In the genomic region with DNA sequence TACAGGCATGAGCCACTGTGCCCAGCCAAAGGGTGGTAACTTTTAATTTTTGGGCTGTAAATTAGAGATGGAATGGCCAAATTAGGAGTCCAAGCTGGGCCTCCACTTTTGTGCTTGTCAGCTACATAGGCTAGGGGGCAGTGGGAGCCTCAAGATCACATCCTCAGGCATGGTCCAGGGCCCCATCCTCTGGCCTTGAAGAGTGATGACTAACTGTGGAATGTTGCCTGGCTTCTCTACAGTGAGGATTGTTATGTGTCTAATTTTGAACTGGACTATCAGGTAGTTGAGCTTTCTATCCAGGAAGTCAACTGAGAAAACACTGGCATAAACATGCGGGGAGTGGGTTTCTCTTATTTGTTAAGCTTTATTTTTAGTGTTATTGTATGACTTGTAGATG, we compare ENCODE assay signal across 1 cellular context.
TF ChIP-seq lines count a peak whose summit lies in the region.

No MANE protein-coding gene starts in this region.

TF ChIP-seq in SK-N-SH treated with all-trans-retinoic acid at 6 μM for 48 hours, 23 proteins besides CTCF, POLR2A, EP300 and RAD21 (continued from another document):
- no peak for TF ChIP-seq PATZ1 (CRISPR knock-in tag; IDR thresholded peaks at IDR 0.05; ENCODE audit: borderline replicate concordance)
- no peak for TF ChIP-seq SNAI2 (CRISPR knock-in tag; IDR thresholded peaks at IDR 0.05)
- TF ChIP-seq ZFP3 (CRISPR knock-in tag; IDR thresholded peaks at IDR 0.05): no peak
- TF ChIP-seq ZNF565 (CRISPR knock-in tag; conservative IDR thresholded peaks at IDR 0.05; ENCODE audit: low read depth): no peak
- TF ChIP-seq TOX (CRISPR knock-in tag; IDR thresholded peaks at IDR 0.05; ENCODE audit: borderline replicate concordance): no peak
- no peak for TF ChIP-seq RARB (CRISPR knock-in tag; IDR thresholded peaks at IDR 0.05)
- no peak for TF ChIP-seq BACH2 (CRISPR knock-in tag; IDR thresholded peaks at IDR 0.05; ENCODE audit: borderline replicate concordance)
- no peak for TF ChIP-seq ZFP30 (CRISPR knock-in tag; IDR thresholded peaks at IDR 0.05)
